Comparison of ENCODE assay signal across 11 cellular contexts in the genomic region with DNA sequence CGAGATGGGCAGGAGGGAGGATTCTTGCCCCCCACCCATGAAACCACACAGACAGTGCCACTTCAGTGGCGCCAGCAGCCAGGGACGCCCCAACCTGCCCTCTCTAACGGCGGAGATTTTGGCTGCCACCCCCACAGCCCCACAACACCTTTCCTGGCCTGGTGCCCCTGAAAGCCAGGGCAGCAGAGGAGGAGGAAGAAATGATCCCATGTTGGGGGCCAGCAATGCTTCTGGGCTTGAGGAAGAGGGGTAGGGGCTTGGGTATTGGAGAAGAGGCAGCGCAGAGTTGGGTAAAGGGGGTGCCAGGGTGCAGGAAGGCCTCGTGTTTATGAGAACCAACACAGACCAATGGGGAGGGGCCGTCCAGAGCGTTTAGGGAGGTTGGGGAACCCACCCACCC. TPM values are rescaled to one million over a fixed set of nuclear protein-coding genes. Genes with fewer than 3 reads are reported as not detected.
DNase-seq lines count a peak whose midpoint lies in the region; ATAC-seq and TF ChIP-seq lines count a peak whose summit lies in the region.
"Had no signal": no experiment of that assay in that cellular context is flagged by ENCODE, and none has a peak within 500 bp of the region (broad histone marks: within the 10 kb centered on the region; RNA-seq: fewer than 3 reads in every experiment).

No MANE protein-coding gene starts in this region.

- H3K4me3 ChIP-seq in BJ (ENCODE audit: low read depth, low read length) (peak overlapping the region; percentile 88), mammary epithelial cell (replicated peaks in 1 of 3; ENCODE audit: insufficient read depth in 1 of 3, low read depth in 2 of 3, low read length in 3 of 3) (peak overlapping the region in 1 of 3 experiments; percentile 81), right cardiac atrium (ENCODE audit: low read length) (no peak overlapping the region)

- no TSS peak for BruUV-seq in mammary epithelial cell (replicated peaks; lab: Mats Ljungman, UMichigan)

- H3K9me3 ChIP-seq in KOPT-K1 (ENCODE audit: insufficient read depth, low read length, poor library complexity, severe bottlenecking): no peaks in the 10 kb centered on the region
- no peaks in the 10 kb centered on the region for H3K9me3 ChIP-seq in mammary epithelial cell (replicated peaks; ENCODE audit: insufficient read depth, low read length)
- H3K9me3 ChIP-seq in right cardiac atrium (ENCODE audit: control insufficient read depth, low read length): no peaks in the 10 kb centered on the region

- peak overlapping the region; percentile 97 for H3K4me3 Mint-ChIP-seq in neural crest cell

- dilution Hi-C loops in mammary epithelial cell (cut with HindIII; ENCODE audit: low sequenced_read_pairs): loop anchor here (10.0 kb wide), 1 partner anchor 53 kb away; no protein-coding TSS in a partner anchor

- no peak for ATAC-seq in right cardiac atrium

- DNase-seq in BJ (ENCODE audit: low read depth) (no peak), mammary epithelial cell (no peak), neural crest cell (ENCODE audit: low read depth, low spot score) (no peak), Ammon's horn (ENCODE audit: low spot score) (no peak), right cardiac atrium (no peak), NCI-H128 (lab: John Stamatoyannopoulos, UW; ENCODE audit: unreplicated experiment) (no peak)
- DNase-seq in stimulated activated naive CD4-positive, alpha-beta T cell (lab: John Stamatoyannopoulos, UW): no peak
- DNase-seq: NCI-H2029 had no signal

- peaks cover 13% of the 10 kb centered on the region for H3K27me3 Mint-ChIP-seq in neural crest cell (ENCODE audit: low read depth)

- H3K9me3 Mint-ChIP-seq in neural crest cell: no peaks in the 10 kb centered on the region

- H3K27me3 ChIP-seq in BJ (ENCODE audit: control insufficient read depth, insufficient read depth, low read length) (no peaks in the 10 kb centered on the region), mammary epithelial cell (ENCODE audit: insufficient read depth, low read length) (no peaks in the 10 kb centered on the region), right cardiac atrium (ENCODE audit: control insufficient read depth, insufficient read depth) (no peaks in the 10 kb centered on the region)

- H4K20me1 ChIP-seq in mammary epithelial cell (ENCODE audit: insufficient read depth, low read length): no peaks in the 10 kb centered on the region

- H3K36me3 ChIP-seq in BJ (ENCODE audit: control insufficient read depth, insufficient read depth, low read length) (no peaks in the 10 kb centered on the region; the same call in 1 of the 2 replicates), KOPT-K1 (ENCODE audit: insufficient read depth, low read length) (peaks cover 32% of the 10 kb centered on the region), mammary epithelial cell (ENCODE audit: insufficient read depth, low read length) (no peaks in the 10 kb centered on the region)

- CTCF ChIA-PET in BJ (lab: Yijun Ruan, JAX) (interaction anchor here (1.1 to 4.3 kb wide), 3 partner anchors 17 to 59 kb away, joined by 3 to 38 read pairs (median 3); no protein-coding TSS in a partner anchor), mammary epithelial cell (lab: Charles Lee; ENCODE audit: low non-redundant PET) (no interaction called here)

- intact Hi-C loops in mammary epithelial cell (cut with micrococcal nuclease): no loop called here
- intact Hi-C loops in right cardiac atrium (cut with DNase I): loop anchor here in 1 of 4 donors (5.0 kb wide), 1 partner anchor 56 kb away; no protein-coding TSS in a partner anchor

- H3K27ac ChIP-seq in KOPT-K1 (ENCODE audit: low read depth, low read length, poor library complexity, severe bottlenecking) (peak overlapping the region; percentile 76), mammary epithelial cell (ENCODE audit: insufficient read depth, low read depth, low read length) (no peak overlapping the region), right cardiac atrium (ENCODE audit: low read length) (no peak overlapping the region)
- H3K27ac ChIP-seq: epithelial cell of prostate had no signal

- in situ Hi-C loops in mammary epithelial cell (cut with MboI; ENCODE audit: low sequenced_read_pairs in 2 of 2): no loop called here

- H3K4me1 Mint-ChIP-seq in neural crest cell: peaks cover 47% of the 10 kb centered on the region

- 71% methylated on average over 1 of the region's 9 CpGs for WGBS in mammary epithelial cell (ENCODE audit: low coverage, missing lambda C conversion rate)
- WGBS in right cardiac atrium: 66% methylated on average over 9 of the region's 9 CpGs

- H3K9ac ChIP-seq in mammary epithelial cell (ENCODE audit: insufficient read depth, low read length): no peak overlapping the region

- peak overlapping the region; percentile 81 for H3K4me2 ChIP-seq in mammary epithelial cell (ENCODE audit: insufficient read depth, low read depth, low read length)

- peaks cover 59% of the 10 kb centered on the region for H3K79me2 ChIP-seq in mammary epithelial cell (ENCODE audit: insufficient read depth, low read length)

- POLR2A ChIA-PET in BJ (lab: Charles Lee): no interaction called here

- H3K36me3 Mint-ChIP-seq in neural crest cell (ENCODE audit: low read depth): no peaks in the 10 kb centered on the region

- H2AFZ ChIP-seq in mammary epithelial cell (ENCODE audit: low read depth, low read length): no peak overlapping the region

- peak overlapping the region; percentile 72 for H3K27ac Mint-ChIP-seq in neural crest cell (ENCODE audit: unreplicated experiment)

- no peak for TF ChIP-seq CTCF in BJ (IDR thresholded peaks at IDR 0.05; ENCODE audit: insufficient read depth, low read depth, low read length)
- no peak for TF ChIP-seq CTCF in mammary epithelial cell (conservative IDR thresholded peaks at IDR 0.05 in 1 of 2, IDR thresholded peaks at IDR 0.05 in 1 of 2; ENCODE audit: extremely low read depth in 1 of 2, insufficient read depth in 1 of 2, low read depth in 1 of 2, low read length in 2 of 2)
- no peak for TF ChIP-seq CTCF in neural crest cell (conservative IDR thresholded peaks at IDR 0.05)

- H3K4me1 ChIP-seq in mammary epithelial cell (ENCODE audit: insufficient read depth, low read length) (peaks cover 25% of the 10 kb centered on the region), right cardiac atrium (ENCODE audit: control insufficient read depth, insufficient read depth, low read length) (peaks cover 50% of the 10 kb centered on the region)

RNA-seq across cellular contexts. Expression of a gene that starts 1.7 kb away (rescaled TPM):
- polyA plus RNA-seq in BJ (2011; rRNA removed) (19.0 and 28.1 TPM in 2 replicates), mammary epithelial cell (16.9 TPM), right cardiac atrium (34.8 TPM)
- polyA minus RNA-seq in BJ (2011; rRNA and poly(A)+ RNA removed): 25.7 and 27.5 TPM in 2 replicates
- total RNA-seq in mammary epithelial cell (10 to 100 TPM in 1 of 2 donors, 1 to 10 TPM in 1; 5.8 to 45.4 TPM), neural crest cell (86.4 and 96.5 TPM in 2 replicates), right cardiac atrium (10 to 100 TPM; 62.5 to 67.3 (median 65.5) TPM)
- polyA minus RNA-seq in mammary epithelial cell: 14.5 TPM

RNA-seq across cellular contexts. Expression of a gene that starts 55.4 kb away (rescaled TPM):
- 0.05 and 0.10 TPM in 2 replicates for polyA plus RNA-seq in BJ (2011; rRNA removed)
- polyA minus RNA-seq in BJ (2011; rRNA and poly(A)+ RNA removed): not detected in 2 replicates
- total RNA-seq in mammary epithelial cell: not detected
- not detected for polyA plus RNA-seq in mammary epithelial cell
- not detected for polyA minus RNA-seq in mammary epithelial cell
- total RNA-seq in neural crest cell: not detected in 2 replicates
- total RNA-seq in right cardiac atrium: not detected
- polyA plus RNA-seq in right cardiac atrium: not detected
- total RNA-seq: renal cortical epithelial cell had no signal
